Comparison of ENCODE assay signal across 21 cellular contexts in genomic region chr11:61762798-61763197, GRCh38. TPM values are rescaled to one million over a fixed set of nuclear protein-coding genes. Genes with fewer than 3 reads are reported as not detected.
DNase-seq lines count a peak whose midpoint lies in the region; TF ChIP-seq lines count a peak whose summit lies in the region.
"Had no signal": no experiment of that assay in that cellular context is flagged by ENCODE, and none has a peak within 500 bp of the region (broad histone marks: within the 10 kb centered on the region; RNA-seq: fewer than 3 reads in every experiment).

No MANE protein-coding gene starts in this region.

- H3K27me3 ChIP-seq in cardiac muscle cell (no peaks in the 10 kb centered on the region), right atrium auricular region (no peaks in the 10 kb centered on the region), hepatocyte (no peaks in the 10 kb centered on the region), adrenal gland (no peaks in the 10 kb centered on the region)
- H3K27me3 ChIP-seq: MG63 had no signal

- peaks cover 84% of the 10 kb centered on the region for H3K79me2 ChIP-seq in hepatocyte

- peak overlapping the region; percentile 58 for H3K4me2 ChIP-seq in hepatocyte

- in situ Hi-C loops in KBM-7 (cut with MboI; ENCODE audit: low pct_unique_long_range_greater_than_20kb, low sequenced_read_pairs) = no loop called here

- H3K4me1 ChIP-seq in cardiac muscle cell (ENCODE audit: low read depth) (peaks cover 24% of the 10 kb centered on the region), right atrium auricular region (no peaks in the 10 kb centered on the region), hepatocyte (ENCODE audit: insufficient read depth) (peaks cover 76% of the 10 kb centered on the region), adrenal gland (replicated peaks in 1 of 2) (no peaks in the 10 kb centered on the region)
- H3K4me1 ChIP-seq: HAP-1 had no signal

- TF ChIP-seq CTCF in cardiac muscle cell (IDR thresholded peaks at IDR 0.05; ENCODE audit: low read depth, low read length) (no peak), right atrium auricular region (IDR thresholded peaks at IDR 0.05) (no peak), hepatocyte (IDR thresholded peaks at IDR 0.05; ENCODE audit: poor library complexity) (no peak), retinal pigment epithelial cell (conservative IDR thresholded peaks at IDR 0.05; ENCODE audit: low read depth, low read length) (no peak), adrenal gland (IDR thresholded peaks at IDR 0.05) (no peak)

- intact Hi-C loops in adrenal gland (cut with DNase I) = no loop called here

- H3K27ac ChIP-seq in cardiac muscle cell (peak overlapping the region; percentile 83), right atrium auricular region (no peak overlapping the region), hepatocyte (peak overlapping the region; percentile 89), adrenal gland (no peak overlapping the region)
- H3K27ac ChIP-seq: 22Rv1 had no signal

- no peak overlapping the region for H3K4me3 ChIP-seq in cardiac muscle cell
- H3K4me3 ChIP-seq in right atrium auricular region = no peak overlapping the region
- no peak overlapping the region for H3K4me3 ChIP-seq in hepatocyte
- H3K4me3 ChIP-seq in retinal pigment epithelial cell (ENCODE audit: low read length) = no peak overlapping the region
- H3K4me3 ChIP-seq in adrenal gland = no peak overlapping the region
- H3K4me3 ChIP-seq: HAP-1, MG63 had no signal

- no peak for TF ChIP-seq POLR2A in adrenal gland (IDR thresholded peaks at IDR 0.05)

- H2AFZ ChIP-seq in hepatocyte = no peak overlapping the region

- H3K9me3 ChIP-seq in cardiac muscle cell (ENCODE audit: low read depth) = no peaks in the 10 kb centered on the region
- no peaks in the 10 kb centered on the region for H3K9me3 ChIP-seq in right atrium auricular region
- no peaks in the 10 kb centered on the region for H3K9me3 ChIP-seq in hepatocyte (ENCODE audit: low read depth)
- H3K9me3 ChIP-seq in adrenal gland (replicated peaks in 1 of 3) = no peaks in the 10 kb centered on the region
- H3K9me3 ChIP-seq: HAP-1, MG63 had no signal

- WGBS in hepatocyte (ENCODE audit: low lambda C conversion rate, missing lambda C conversion rate) = 36% methylated on average over 8 of the region's 15 CpGs
- WGBS in adrenal gland, 4 donors = 45 to 65% (median 53%) methylated on average over 9 to 15 of the region's 15 CpGs

- H3K9me2 ChIP-seq in hepatocyte (replicated peaks; ENCODE audit: insufficient read depth) = no peaks in the 10 kb centered on the region

- DNase-seq in cardiac muscle cell (ENCODE audit: low read depth in 1 of 2, low spot score in 1 of 2) (peak in 1 of 2 donors; percentile 47), right atrium auricular region (ENCODE audit: low spot score) (no peak), hepatocyte (ENCODE audit: low spot score) (peak; percentile 60), retinal pigment epithelial cell (ENCODE audit: low read depth) (peak; percentile 72), OCI-M1 (lab: John Stamatoyannopoulos, UW) (no peak), KBM-7 (no peak), SKM-1 (lab: John Stamatoyannopoulos, UW; ENCODE audit: unreplicated experiment) (no peak), adrenal gland (no peak)
- DNase-seq: AML-193, DMS79 treated with DMSO at 0.1 percent for 48 hours, Kasumi-1, MG63, NCI-H1048, NCI-H1436 treated with DMSO at 0.1 percent for 48 hours, NCI-H2029 treated with DMSO at 0.1 percent for 48 hours, NCI-H2171, NCI-H446, SHP77 had no signal

- H3K36me3 ChIP-seq in cardiac muscle cell (no peaks in the 10 kb centered on the region), right atrium auricular region (no peaks in the 10 kb centered on the region), hepatocyte (replicated peaks; ENCODE audit: insufficient read depth, low read depth) (no peaks in the 10 kb centered on the region), adrenal gland (replicated peaks in 1 of 2) (no peaks in the 10 kb centered on the region)
- H3K36me3 ChIP-seq: HAP-1, MG63 had no signal

- no peaks in the 10 kb centered on the region for H4K20me1 ChIP-seq in hepatocyte (ENCODE audit: insufficient read depth, poor library complexity, severe bottlenecking)

RNA-seq across cellular contexts. Expression of gene MYRF, which starts 10.4 kb away (rescaled TPM):
- 48.0 and 56.9 TPM in 2 replicates for total RNA-seq in cardiac muscle cell
- 29.3 and 41.2 TPM in 2 replicates for polyA plus RNA-seq in cardiac muscle cell
- 10 to 100 TPM in 1 of 2 donors, 1 to 10 TPM in 1; 7.0 to 13.1 TPM for total RNA-seq in right atrium auricular region
- total RNA-seq in hepatocyte = 42.2 and 57.3 TPM in 2 replicates
- polyA plus RNA-seq in hepatocyte = 96.7 and 115 TPM in 2 replicates
- 1 to 10 TPM in 3 of 8 donors, under 1 TPM in 5; 0.13 to 2.6 (median 0.67) TPM for total RNA-seq in adrenal gland
- 1 to 10 TPM in 2 of 3 donors, under 1 TPM in 1; 0.61 to 1.4 (median 1.1) TPM for polyA plus RNA-seq in adrenal gland
- polyA plus RNA-seq: IgD-negative memory B cell had no signal

RNA-seq across cellular contexts. Expression of gene TMEM258, which starts 29.6 kb away (rescaled TPM):
- total RNA-seq in cardiac muscle cell (29.3 and 35.3 TPM in 2 replicates), right atrium auricular region (10 to 100 TPM; 43.4 to 54.7 TPM), hepatocyte (64.7 and 90.9 TPM in 2 replicates), adrenal gland (100 to 1,000 TPM in 4 of 8 donors, 10 to 100 TPM in 4; 22.8 to 161 (median 116) TPM)
- polyA plus RNA-seq in cardiac muscle cell (241 and 255 TPM in 2 replicates), hepatocyte (253 and 255 TPM in 2 replicates), adrenal gland (100 to 1,000 TPM in 2 of 3 donors, 10 to 100 TPM in 1; 91.5 to 215 (median 137) TPM)

RNA-seq across cellular contexts. Expression of gene FEN1, which starts 29.9 kb away (rescaled TPM):
- total RNA-seq in cardiac muscle cell (13.5 and 30.7 TPM in 2 replicates), right atrium auricular region (1 to 10 TPM; 3.7 to 4.0 TPM), hepatocyte (14.2 and 15.4 TPM in 2 replicates), adrenal gland (10 to 100 TPM in 4 of 8 donors, 1 to 10 TPM in 4; 8.4 to 25.6 (median 10.0) TPM)
- polyA plus RNA-seq in cardiac muscle cell (13.2 and 39.2 TPM in 2 replicates), hepatocyte (13.6 and 21.0 TPM in 2 replicates), adrenal gland (10 to 100 TPM in 1 of 3 donors, 1 to 10 TPM in 2; 3.9 to 32.0 (median 4.5) TPM)

RNA-seq across cellular contexts. Expression of gene FADS1, which starts 54.0 kb away (rescaled TPM):
- total RNA-seq in cardiac muscle cell = 114 and 164 TPM in 2 replicates
- 183 and 249 TPM in 2 replicates for polyA plus RNA-seq in cardiac muscle cell
- total RNA-seq in right atrium auricular region = 10 to 100 TPM; 21.8 to 28.4 TPM
- 151 and 159 TPM in 2 replicates for total RNA-seq in hepatocyte
- polyA plus RNA-seq in hepatocyte = 218 and 230 TPM in 2 replicates
- total RNA-seq in adrenal gland = 100 to 1,000 TPM in 5 of 8 donors, 10 to 100 TPM in 3; 60.3 to 361 (median 102) TPM
- 100 to 1,000 TPM in 1 of 3 donors, 10 to 100 TPM in 2; 28.3 to 410 (median 32.1) TPM for polyA plus RNA-seq in adrenal gland

Comparison
In these comparisons a context has a peak if more than half of its experiments do, and no peak if none do; other contexts are left out.
1. H3K27ac ChIP-seq: peak in cardiac muscle cell (single experiment) and hepatocyte (single experiment); none in right atrium auricular region (0 of 2) and adrenal gland (0 of 5).
2. DNase-seq: peak in hepatocyte (single experiment) and retinal pigment epithelial cell (single experiment); none in right atrium auricular region (single experiment), OCI-M1 (single experiment), KBM-7 (single experiment), SKM-1 (single experiment) and adrenal gland (0 of 7).